ENCODE assay signal across 8 cellular contexts in genomic region chr12:40106202-40106533, GRCh38. TPM values are rescaled to one million over a fixed set of nuclear protein-coding genes. Genes with fewer than 3 reads are reported as not detected.
A peak's percentile ranks its signal among the peaks of the same experiment; 100 is the strongest.
DNase-seq lines count a peak whose midpoint lies in the region; ATAC-seq, FAIRE-seq and TF ChIP-seq lines count a peak whose summit lies in the region.

No MANE protein-coding gene starts in this region.

- 29% methylated on average over 9 of the region's 9 CpGs for WGBS in GM12878 (ENCODE audit: insufficient coverage, insufficient replicate concordance, low lambda C conversion rate, missing lambda C conversion rate)
- WGBS in lung, 2 donors = 15 to 24% methylated on average over 9 of the region's 9 CpGs
- 2% methylated on average over 8 to 9 of the region's 9 CpGs for WGBS in aorta, 2 donors

- no peaks in the 10 kb centered on the region for H4K20me1 ChIP-seq in GM12878 (ENCODE audit: control insufficient read depth, insufficient read depth)

- CTCF ChIA-PET in GM12878 (lab: Yijun Ruan, JAX) = interaction anchor here (0.7 to 7.1 kb wide), 11 partner anchors 12 to 519 kb away, joined by 3 to 103 read pairs (median 4); no protein-coding TSS in a partner anchor

- H3K4me1 ChIP-seq in cardiac muscle cell (ENCODE audit: low read depth) (peaks cover 7% of the 10 kb centered on the region), GM12878 (ENCODE audit: control insufficient read depth, insufficient read depth, low read length) (peaks cover 11% of the 10 kb centered on the region), lung (ENCODE audit: control insufficient read depth in 2 of 2, insufficient read depth in 2 of 2, low read length in 2 of 2) (peaks cover 4 to 5% of the 10 kb centered on the region in 2 donors), aorta (ENCODE audit: control insufficient read depth in 1 of 2, insufficient read depth in 2 of 2, low read length in 2 of 2) (peaks cover 0 to 6% of the 10 kb centered on the region in 2 donors)

- H3K27ac ChIP-seq in cardiac muscle cell (no peak overlapping the region), GM12878 (ENCODE audit: control insufficient read depth, insufficient read depth) (no peak overlapping the region), lung (ENCODE audit: low read depth in 1 of 2, low read length in 1 of 2) (peak overlapping the region in 1 of 2 donors; percentile 70), aorta (ENCODE audit: low read depth in 1 of 2, low read length in 2 of 2) (peak overlapping the region; percentile 4 to 71)

- H3K36me3 ChIP-seq in cardiac muscle cell (no peaks in the 10 kb centered on the region), GM12878 (ENCODE audit: control insufficient read depth in 2 of 2, insufficient read depth in 2 of 2, low read length in 1 of 2) (no peaks in the 10 kb centered on the region), lung (ENCODE audit: control insufficient read depth in 2 of 2, insufficient read depth in 2 of 2, low read length in 2 of 2) (no peaks in the 10 kb centered on the region), aorta (ENCODE audit: control insufficient read depth in 1 of 2, insufficient read depth in 2 of 2, low read length in 1 of 2) (no peaks in the 10 kb centered on the region)

- in situ Hi-C loops in GM12878 (cut with MboI) = loop anchor here (5.0 to 25.0 kb wide), 2 partner anchors 94 to 494 kb away; partner anchors contain the start of gene ABCD2

- no TSS peak for BruUV-seq in GM12878 (replicated peaks; lab: Mats Ljungman, UMichigan)

- no peak for TF ChIP-seq RAD21 in GM12878 (IDR thresholded peaks at IDR 0.05; ENCODE audit: insufficient read depth, low read depth, low read length)

- intact Hi-C loops in cardiac septum (cut with DNase I) = loop anchor here (5.0 to 10.0 kb wide), 2 partner anchors 49 to 341 kb away; no protein-coding TSS in a partner anchor
- intact Hi-C loops in GM12878 (cut with micrococcal nuclease; ENCODE audit: unreplicated experiment) = loop anchor here (2.0 kb wide), 1 partner anchor 19 kb away; no protein-coding TSS in a partner anchor
- intact Hi-C loops in aorta (cut with DNase I) = loop anchor here (2.0 to 5.0 kb wide), 2 partner anchors 95 to 339 kb away; no protein-coding TSS in a partner anchor

- peak overlapping the region; percentile 77 for H2AFZ ChIP-seq in GM12878 (ENCODE audit: control insufficient read depth, low read depth, low read length)

- SMC1A ChIA-PET in GM12878 (lab: Charles Lee; ENCODE audit: uncharacterized antibody, unreplicated experiment) = interaction anchor here (0.8 to 4.8 kb wide), 17 partner anchors 8 to 291 kb away, joined by 3 to 76 read pairs (median 4); no protein-coding TSS in a partner anchor

- TF ChIP-seq EP300 in GM12878 (IDR thresholded peaks at IDR 0.05; ENCODE audit: borderline replicate concordance in 1 of 2, control insufficient read depth in 1 of 2, low read depth in 2 of 2, low read length in 2 of 2) = no peak

- no peak overlapping the region for H3K9ac ChIP-seq in GM12878 (ENCODE audit: control insufficient read depth, insufficient read depth, low read length)

- no peaks in the 10 kb centered on the region for H3K79me2 ChIP-seq in GM12878 (ENCODE audit: control insufficient read depth, insufficient read depth, low read length)

- DNase-seq in cardiac muscle cell (ENCODE audit: low read depth in 1 of 2, low spot score in 1 of 2) = peak in 1 of 2 donors; percentile 9
- DNase-seq in cardiac septum (ENCODE audit: low spot score) = no peak
- DNase-seq in GM12878 (ENCODE audit: low read depth, low spot score) = no peak
- no peak for DNase-seq in lung (ENCODE audit: low spot score)
- no peak for DNase-seq in aorta
- DNase-seq in H54 (ENCODE audit: insufficient read length, low spot score) = no peak
- no peak for DNase-seq in activated gamma-delta T cell treated with Interleukin-2 at 50 U/mL for 16 hours
- DNase-seq in D721Med (ENCODE audit: insufficient read length, low spot score) = no peak

- ATAC-seq in GM12878 (no peak), lung (ENCODE audit: insufficient read depth, low FRiP score) (no peak), aorta (ENCODE audit: low FRiP score) (peak; percentile 73)

- peak overlapping the region; percentile 86 for H3K4me2 ChIP-seq in GM12878 (ENCODE audit: control insufficient read depth, insufficient read depth)

- TF ChIP-seq CTCF in cardiac muscle cell (IDR thresholded peaks at IDR 0.05; ENCODE audit: low read depth, low read length) = no peak
- no peak for TF ChIP-seq CTCF in GM12878 (IDR thresholded peaks at IDR 0.05 in 2 of 3, conservative IDR thresholded peaks at IDR 0.05 in 1 of 3; ENCODE audit: control insufficient read depth in 2 of 3, extremely low read depth in 1 of 3, insufficient read depth in 1 of 3, low read depth in 3 of 3, low read length in 3 of 3)
- TF ChIP-seq CTCF in lung (IDR thresholded peaks at IDR 0.05; ENCODE audit: control extremely low read depth, extremely low read depth) = no peak
- TF ChIP-seq CTCF in D721Med (IDR thresholded peaks at IDR 0.05; ENCODE audit: insufficient read depth, missing control alignments) = no peak

- RAD21 ChIA-PET in GM12878 (lab: Charles Lee; ENCODE audit: unreplicated experiment) = interaction anchor here (0.8 to 7.8 kb wide), 6 partner anchors 9 to 462 kb away, joined by 5 to 76 read pairs (median 12); no protein-coding TSS in a partner anchor

- POLR2A ChIA-PET in GM12878 (lab: Charles Lee) = interaction anchor here (0.6 kb wide), 1 partner anchor 125 kb away, joined by 3 read pairs; no protein-coding TSS in a partner anchor

- FAIRE-seq in GM12878 (lab: Jason Lieb, UNC) (no peak), H54 (lab: Jason Lieb, UNC) (no peak), D721Med (lab: Jason Lieb, UNC) (no peak)

- no peaks in the 10 kb centered on the region for H3K9me3 ChIP-seq in cardiac muscle cell (ENCODE audit: low read depth)
- no peaks in the 10 kb centered on the region; the same call in 2 of the 3 replicates for H3K9me3 ChIP-seq in GM12878 (replicated peaks; ENCODE audit: control insufficient read depth, insufficient read depth, low read length)
- no peaks in the 10 kb centered on the region for H3K9me3 ChIP-seq in lung (ENCODE audit: control insufficient read depth in 2 of 2, insufficient read depth in 1 of 2, low read length in 1 of 2)
- no peaks in the 10 kb centered on the region for H3K9me3 ChIP-seq in aorta (ENCODE audit: control insufficient read depth, low read length)

- no peaks in the 10 kb centered on the region for H3K27me3 ChIP-seq in cardiac muscle cell
- H3K27me3 ChIP-seq in GM12878 (replicated peaks in 1 of 2; ENCODE audit: control insufficient read depth in 2 of 2, insufficient read depth in 2 of 2, low read length in 1 of 2) = peaks cover 0 to 13% of the 10 kb centered on the region in 2 experiments; a peak in 2 of 4 replicates
- H3K27me3 ChIP-seq in lung (ENCODE audit: control insufficient read depth, insufficient read depth) = no peaks in the 10 kb centered on the region
- no peaks in the 10 kb centered on the region for H3K27me3 ChIP-seq in aorta (ENCODE audit: control insufficient read depth in 1 of 2, insufficient read depth in 2 of 2, low read length in 1 of 2)

- no peak for TF ChIP-seq POLR2A in GM12878 (IDR thresholded peaks at IDR 0.05; ENCODE audit: low read depth, low read length)
- no peak for TF ChIP-seq POLR2A in H54 (IDR thresholded peaks at IDR 0.05; ENCODE audit: low read depth, low read length)

- peak overlapping the region; percentile 92 for H3K4me3 ChIP-seq in cardiac muscle cell
- H3K4me3 ChIP-seq in GM12878 = no peak overlapping the region
- H3K4me3 ChIP-seq in lung = peak overlapping the region; percentile 27
- peak overlapping the region; percentile 81 to 93 for H3K4me3 ChIP-seq in aorta (ENCODE audit: low read length in 2 of 2)

TF ChIP-seq in GM12878, 131 proteins besides CTCF, POLR2A, EP300 and RAD21 (continues in another document):
- no peak for TF ChIP-seq SP1 (IDR thresholded peaks at IDR 0.05; ENCODE audit: low read depth, low read length)

RNA-seq across cellular contexts. Expression of gene SLC2A13, which starts 0.3 kb away (rescaled TPM):
- total RNA-seq in cardiac muscle cell = 12.8 and 13.8 TPM in 2 replicates
- 10.4 and 12.5 TPM in 2 replicates for polyA plus RNA-seq in cardiac muscle cell
- 13.0 TPM for total RNA-seq in cardiac septum
- total RNA-seq in GM12878 (2013; cell fraction: nucleolus; rRNA removed) = 4.3 and 5.0 TPM in 2 replicates
- total RNA-seq in GM12878 (2014; rRNA removed) = 0.22 and 0.68 TPM in 2 replicates
- total RNA-seq in GM12878 (2014; rRNA removed; fragmentation: Illumina TruSeq; extraction: Trizol) = 0.28 and 0.85 TPM in 2 replicates
- total RNA-seq in GM12878 (2021) = 0.29 and 0.31 TPM in 2 replicates
- 0.31 TPM for polyA plus RNA-seq in GM12878 (2011; ENCODE audit: low read depth)
- 3.7 and 5.9 TPM in 2 replicates for polyA plus RNA-seq in GM12878 (2011; rRNA removed)
- polyA plus RNA-seq in GM12878 (2011; cell fraction: cytosol; rRNA removed) = 1.1 and 1.2 TPM in 2 replicates
- polyA plus RNA-seq in GM12878 (2011; cell fraction: nucleus; rRNA removed) = 5.1 and 8.0 TPM in 2 replicates
- polyA plus RNA-seq in GM12878 (2012) = 0.56 and 0.69 TPM in 2 replicates
- polyA plus RNA-seq in GM12878 (2014; fragmentation: Illumina TruSeq; extraction: Trizol) = 0.17 and 0.19 TPM in 2 replicates
- polyA plus RNA-seq in GM12878 (2014; fragmentation: Nextera tagmentation; extraction: Ambion mirVana) = under 1 TPM; 0.05 TPM
- 0.17 and 0.42 TPM in 2 replicates for polyA plus RNA-seq in GM12878 (2014; rRNA removed)
- under 1 TPM; 0.13 to 0.35 TPM for polyA plus RNA-seq in GM12878 (2016; fragmentation: Nextera tagmentation; extraction: Ambion mirVana)
- polyA minus RNA-seq in GM12878 (2011; rRNA and poly(A)+ RNA removed) = 6.9 and 10.7 TPM in 2 replicates
- polyA minus RNA-seq in GM12878 (2011; cell fraction: cytosol; rRNA and poly(A)+ RNA removed) = 1.7 and 3.3 TPM in 2 replicates
- polyA minus RNA-seq in GM12878 (2011; cell fraction: nucleus; rRNA and poly(A)+ RNA removed) = 15.2 and 27.0 TPM in 2 replicates
- 10 to 100 TPM; 11.6 to 21.4 TPM for total RNA-seq in lung
- 1 to 10 TPM; 3.2 TPM for polyA plus RNA-seq in lung
- 10 to 100 TPM in 1 of 2 donors, 1 to 10 TPM in 1; 9.0 to 11.4 TPM for total RNA-seq in aorta
- 1 to 10 TPM; 1.1 to 2.8 TPM for polyA plus RNA-seq in aorta

Comparison
In these comparisons a context has a peak if more than half of its experiments do, and no peak if none do; other contexts are left out.
1. H3K27ac ChIP-seq: peak in aorta (2 of 2); none in cardiac muscle cell (single experiment) and GM12878 (single experiment).